ENCODE assay signal across 2 cellular contexts in genomic region chr9:5947912-5948311, GRCh38.
TF ChIP-seq lines count a peak whose summit lies in the region.

No MANE protein-coding gene starts in this region.

TF ChIP-seq in HepG2, 621 proteins besides CTCF, POLR2A, EP300 and RAD21:
- TF ChIP-seq ZKSCAN8 (CRISPR knock-in tag; IDR thresholded peaks at IDR 0.05; ENCODE audit: borderline replicate concordance) = no peak
- TF ChIP-seq NCOA5 (CRISPR knock-in tag; IDR thresholded peaks at IDR 0.05) = no peak
- TF ChIP-seq ZNF687 (CRISPR knock-in tag; IDR thresholded peaks at IDR 0.05) = no peak
- TF ChIP-seq ZNF749 (CRISPR knock-in tag; IDR thresholded peaks at IDR 0.05; ENCODE audit: borderline replicate concordance) = no peak
- no peak for TF ChIP-seq KAT8 (CRISPR knock-in tag; IDR thresholded peaks at IDR 0.05)
- no peak for TF ChIP-seq PAF1 (CRISPR knock-in tag; IDR thresholded peaks at IDR 0.05)
- TF ChIP-seq CERS6 (CRISPR knock-in tag; IDR thresholded peaks at IDR 0.05) = no peak
- no peak for TF ChIP-seq NR2F6 (IDR thresholded peaks at IDR 0.05)
- TF ChIP-seq NR2F6 (CRISPR knock-in tag; IDR thresholded peaks at IDR 0.05) = no peak
- no peak for TF ChIP-seq FOXP4 (CRISPR knock-in tag; IDR thresholded peaks at IDR 0.05)
- TF ChIP-seq ZNF598 (CRISPR knock-in tag; IDR thresholded peaks at IDR 0.05; ENCODE audit: borderline replicate concordance) = no peak
- no peak for TF ChIP-seq ARID2 (CRISPR knock-in tag; IDR thresholded peaks at IDR 0.05; ENCODE audit: borderline replicate concordance)
- TF ChIP-seq TAF15 (IDR thresholded peaks at IDR 0.05; ENCODE audit: low read depth, low read length, poor library complexity, severe bottlenecking) = no peak
- no peak for TF ChIP-seq ATF4 (CRISPR knock-in tag; IDR thresholded peaks at IDR 0.05)
- TF ChIP-seq ZFP1 (CRISPR knock-in tag; IDR thresholded peaks at IDR 0.05) = no peak
- no peak for TF ChIP-seq SATB2 (CRISPR knock-in tag; IDR thresholded peaks at IDR 0.05)
- no peak for TF ChIP-seq ZNF256 (CRISPR knock-in tag; conservative IDR thresholded peaks at IDR 0.05)
- TF ChIP-seq UBTF (CRISPR knock-in tag; IDR thresholded peaks at IDR 0.05) = no peak
- TF ChIP-seq ZNF44 (CRISPR knock-in tag; IDR thresholded peaks at IDR 0.05) = no peak
- no peak for TF ChIP-seq PHF21A (CRISPR knock-in tag; IDR thresholded peaks at IDR 0.05)

TF ChIP-seq in endothelial cell of umbilical vein, 7 proteins besides CTCF, POLR2A, EP300 and RAD21:
- TF ChIP-seq MAX (IDR thresholded peaks at IDR 0.05; ENCODE audit: insufficient read depth, insufficient read length) = no peak
- no peak for TF ChIP-seq FOS (IDR thresholded peaks at IDR 0.05; ENCODE audit: borderline replicate concordance, insufficient read depth, low read length)
- no peak for TF ChIP-seq GATA2 (IDR thresholded peaks at IDR 0.05; ENCODE audit: insufficient read depth, insufficient read length, low read depth, low read length)
- TF ChIP-seq MYC (IDR thresholded peaks at IDR 0.05; ENCODE audit: low read depth, low read length) = no peak
- TF ChIP-seq JUN (IDR thresholded peaks at IDR 0.05; ENCODE audit: borderline replicate concordance, insufficient read depth, insufficient read length, low read depth) = no peak
- no peak for TF ChIP-seq EZH2 (IDR thresholded peaks at IDR 0.05; ENCODE audit: borderline replicate concordance, low read depth, low read length, severe bottlenecking)
- TF ChIP-seq POLR2AphosphoS5 (IDR thresholded peaks at IDR 0.05; ENCODE audit: insufficient read depth, low read depth, low read length) = no peak
